In genomic region chr6:154579046-154579823, GRCh38 we compare ENCODE assay signal across 16 cellular contexts.
"Had no signal": no experiment of that assay in that cellular context is flagged by ENCODE, and none has a peak within 500 bp of the region (broad histone marks: within the 10 kb centered on the region; RNA-seq: fewer than 3 reads in every experiment).

No MANE protein-coding gene starts in this region.

- ATAC-seq: activated CD8-positive, alpha-beta memory T cell treated with anti-CD3 and anti-CD28 coated beads, Interleukin-2, amount 10 ng/mL, durations not matched to agents 7 days and 5 days; left cardiac atrium; mucosa of descending colon; natural killer cell; stimulated activated naive CD8-positive, alpha-beta T cell treated with anti-CD3 and anti-CD28 coated beads, Interleukin-15, amount 100 ng/mL, for 72 hours had no signal

- H3K36me3 ChIP-seq: prostate gland, thoracic aorta had no signal

- H3K4me1 ChIP-seq: prostate gland had no signal

- H3K9me3 ChIP-seq: mucosa of descending colon, prostate gland had no signal

- H3K27ac ChIP-seq: dorsolateral prefrontal cortex, prostate gland, thoracic aorta had no signal

- H3K27me3 ChIP-seq: dorsolateral prefrontal cortex had no signal

- H3K4me3 ChIP-seq: dorsolateral prefrontal cortex, mucosa of descending colon, prostate gland, thoracic aorta had no signal

- DNase-seq: activated CD4-positive, alpha-beta T cell treated with anti-CD3 and anti-CD28 coated beads for 1 hour; activated CD4-positive, alpha-beta T cell treated with anti-CD3 and anti-CD28 coated beads, Interleukin-2, amount 50 U/mL, for 48 hours; activated CD8-positive, alpha-beta memory T cell treated with anti-CD3 and anti-CD28 coated beads, Interleukin-2, amount 10 ng/mL, durations not matched to agents 7 days and 5 days; activated gamma-delta T cell; activated T-cell treated with anti-CD3 and anti-CD28 coated beads, Interleukin-2, amount 50 U/mL, for 24 hours; dorsolateral prefrontal cortex; hypothalamus; left cardiac atrium; mucosa of descending colon; natural killer cell; nucleus accumbens; stimulated activated CD4-positive, alpha-beta T cell treated with anti-CD3 and anti-CD28 coated beads, Interleukin-4, amount 100 ng/mL, for 24 hours; stimulated activated naive CD8-positive, alpha-beta T cell treated with anti-CD3 and anti-CD28 coated beads, Interleukin-15, amount 100 ng/mL, for 72 hours; T-helper 9 cell had no signal
